ENCODE assay signal across 12 cellular contexts in the genomic region with DNA sequence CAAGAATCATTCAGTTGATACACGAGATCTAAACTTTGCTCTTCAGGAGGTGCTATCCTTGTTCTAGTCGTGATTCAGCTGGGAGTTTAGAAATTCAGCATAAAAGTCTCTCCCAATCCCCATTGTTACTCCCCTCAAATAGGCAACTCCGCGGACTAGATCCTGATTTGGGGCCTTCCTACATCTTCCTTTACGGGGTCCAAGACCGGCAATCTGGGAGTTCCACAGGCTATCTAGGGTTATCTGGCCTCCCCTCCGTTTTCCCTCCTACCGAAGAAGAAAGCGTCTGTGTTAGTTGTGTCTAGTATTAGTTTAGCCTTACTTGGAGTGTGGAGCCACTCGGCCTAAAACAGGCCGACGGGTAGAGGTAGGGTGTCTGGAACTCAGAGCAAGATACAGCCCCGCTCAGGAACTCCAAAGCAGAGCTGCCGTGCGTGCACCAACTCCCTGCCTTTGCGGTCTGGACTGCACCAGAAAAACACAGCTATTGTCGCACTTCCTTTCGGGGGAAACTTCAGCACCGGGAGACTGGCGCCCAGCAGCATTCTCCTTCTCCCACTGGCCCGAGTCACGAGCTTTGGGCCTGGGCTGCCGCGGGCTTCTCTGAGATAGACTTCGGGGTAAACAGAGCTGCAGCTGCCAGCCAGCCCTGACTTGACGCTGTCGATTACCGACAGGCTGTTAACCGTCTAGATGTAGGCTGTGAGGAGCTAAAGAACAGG. TPM values are rescaled to one million over a fixed set of nuclear protein-coding genes. Genes with fewer than 3 reads are reported as not detected.
DNase-seq lines count a peak whose midpoint lies in the region; ATAC-seq and TF ChIP-seq lines count a peak whose summit lies in the region.
"Had no signal": no experiment of that assay in that cellular context is flagged by ENCODE, and none has a peak within 500 bp of the region (broad histone marks: within the 10 kb centered on the region; RNA-seq: fewer than 3 reads in every experiment).

No MANE protein-coding gene starts in this region.

- peak overlapping the region; percentile 84 for H3K4me3 Mint-ChIP-seq in activated naive CD4-positive, alpha-beta T cell treated with anti-CD3 and anti-CD28 coated beads, Interleukin-2, amount 50 U/mL, for 24 hours
- H3K4me3 Mint-ChIP-seq in activated naive CD8-positive, alpha-beta T cell treated with anti-CD3 and anti-CD28 coated beads, Interleukin-2, amount 10 ng/mL, durations not matched to agents 7 days and 5 days, result peak overlapping the region; percentile 80
- peak overlapping the region; percentile 55 to 66 for H3K4me3 Mint-ChIP-seq in stimulated activated naive CD8-positive, alpha-beta T cell treated with anti-CD3 and anti-CD28 coated beads, Interleukin-15, amount 100 ng/mL, for 72 hours

- no peak for ATAC-seq in activated naive CD4-positive, alpha-beta T cell treated with anti-CD3 and anti-CD28 coated beads, Interleukin-2, amount 50 U/mL, for 72 hours
- ATAC-seq in activated naive CD8-positive, alpha-beta T cell treated with anti-CD3 and anti-CD28 coated beads, Interleukin-2, amount 10 ng/mL, durations not matched to agents 7 days and 5 days (ENCODE audit: low read depth), result no peak
- peak; percentile 47 for ATAC-seq in stimulated activated naive CD8-positive, alpha-beta T cell treated with anti-CD3 and anti-CD28 coated beads, Interleukin-15, amount 100 ng/mL, for 72 hours
- no peak for ATAC-seq in GM19463 (IDR thresholded peaks at IDR 0.05; ENCODE audit: unreplicated experiment)
- no peak for ATAC-seq in GM18907 (IDR thresholded peaks at IDR 0.05; ENCODE audit: unreplicated experiment)
- ATAC-seq in GM18505 (IDR thresholded peaks at IDR 0.05; ENCODE audit: unreplicated experiment), result no peak

- H3K27ac Mint-ChIP-seq in activated naive CD4-positive, alpha-beta T cell treated with anti-CD3 and anti-CD28 coated beads, Interleukin-2, amount 50 U/mL, for 24 hours, result no peak overlapping the region
- H3K27ac Mint-ChIP-seq in activated naive CD4-positive, alpha-beta T cell treated with anti-CD3 and anti-CD28 coated beads, Interleukin-2, amount 50 U/mL, for 72 hours, result no peak overlapping the region
- H3K27ac Mint-ChIP-seq in activated naive CD8-positive, alpha-beta T cell treated with anti-CD3 and anti-CD28 coated beads, Interleukin-2, amount 10 ng/mL, durations not matched to agents 7 days and 5 days, result no peak overlapping the region
- no peak overlapping the region for H3K27ac Mint-ChIP-seq in stimulated activated naive CD8-positive, alpha-beta T cell treated with anti-CD3 and anti-CD28 coated beads, Interleukin-15, amount 100 ng/mL, for 72 hours

- H3K4me1 Mint-ChIP-seq in activated naive CD4-positive, alpha-beta T cell treated with anti-CD3 and anti-CD28 coated beads, Interleukin-2, amount 50 U/mL, for 24 hours, result peaks cover 52% of the 10 kb centered on the region
- H3K4me1 Mint-ChIP-seq in activated naive CD8-positive, alpha-beta T cell treated with anti-CD3 and anti-CD28 coated beads, Interleukin-2, amount 10 ng/mL, durations not matched to agents 7 days and 5 days, result peaks cover 30% of the 10 kb centered on the region
- peaks cover 61% of the 10 kb centered on the region for H3K4me1 Mint-ChIP-seq in stimulated activated naive CD8-positive, alpha-beta T cell treated with anti-CD3 and anti-CD28 coated beads, Interleukin-15, amount 100 ng/mL, for 72 hours

- no peak for DNase-seq in activated naive CD4-positive, alpha-beta T cell treated with anti-CD3 and anti-CD28 coated beads, Interleukin-2, amount 50 U/mL, for 72 hours (ENCODE audit: low spot score in 2 of 2)
- DNase-seq in activated naive CD8-positive, alpha-beta T cell treated with anti-CD3 and anti-CD28 coated beads, Interleukin-2, amount 10 ng/mL, durations not matched to agents 7 days and 5 days, result peak; percentile 44
- DNase-seq in left kidney (ENCODE audit: low read depth, low spot score), result peak; percentile 61
- peak in 1 of 2 donors; percentile 27 for DNase-seq in stimulated activated naive CD8-positive, alpha-beta T cell treated with anti-CD3 and anti-CD28 coated beads, Interleukin-15, amount 100 ng/mL, for 72 hours
- DNase-seq: amniotic stem cell; NCI-H2029; stimulated activated CD4-positive, alpha-beta T cell treated with anti-CD3 and anti-CD28 coated beads, Interleukin-4, amount 100 ng/mL, for 1 hour had no signal

- TF ChIP-seq POLR2A in GM18505 (IDR thresholded peaks at IDR 0.05; ENCODE audit: borderline replicate concordance, extremely low read depth, insufficient read depth, insufficient read length), result no peak

- H3K36me3 Mint-ChIP-seq in activated naive CD4-positive, alpha-beta T cell treated with anti-CD3 and anti-CD28 coated beads, Interleukin-2, amount 50 U/mL, for 24 hours, result no peaks in the 10 kb centered on the region
- peaks cover 9 to 13% of the 10 kb centered on the region in 2 donors for H3K36me3 Mint-ChIP-seq in activated naive CD4-positive, alpha-beta T cell treated with anti-CD3 and anti-CD28 coated beads, Interleukin-2, amount 50 U/mL, for 72 hours
- peaks cover 2% of the 10 kb centered on the region for H3K36me3 Mint-ChIP-seq in activated naive CD8-positive, alpha-beta T cell treated with anti-CD3 and anti-CD28 coated beads, Interleukin-2, amount 10 ng/mL, durations not matched to agents 7 days and 5 days

- H3K9me3 Mint-ChIP-seq in activated naive CD4-positive, alpha-beta T cell treated with anti-CD3 and anti-CD28 coated beads, Interleukin-2, amount 50 U/mL, for 24 hours, result no peaks in the 10 kb centered on the region
- no peaks in the 10 kb centered on the region for H3K9me3 Mint-ChIP-seq in activated naive CD4-positive, alpha-beta T cell treated with anti-CD3 and anti-CD28 coated beads, Interleukin-2, amount 50 U/mL, for 72 hours
- peaks cover 9% of the 10 kb centered on the region for H3K9me3 Mint-ChIP-seq in activated naive CD8-positive, alpha-beta T cell treated with anti-CD3 and anti-CD28 coated beads, Interleukin-2, amount 10 ng/mL, durations not matched to agents 7 days and 5 days
- no peaks in the 10 kb centered on the region for H3K9me3 Mint-ChIP-seq in stimulated activated naive CD8-positive, alpha-beta T cell treated with anti-CD3 and anti-CD28 coated beads, Interleukin-15, amount 100 ng/mL, for 72 hours

- H3K27me3 Mint-ChIP-seq in activated naive CD4-positive, alpha-beta T cell treated with anti-CD3 and anti-CD28 coated beads, Interleukin-2, amount 50 U/mL, for 24 hours, result peaks cover 65% of the 10 kb centered on the region
- H3K27me3 Mint-ChIP-seq in activated naive CD8-positive, alpha-beta T cell treated with anti-CD3 and anti-CD28 coated beads, Interleukin-2, amount 10 ng/mL, durations not matched to agents 7 days and 5 days, result peaks cover 87% of the 10 kb centered on the region
- peaks cover 83% of the 10 kb centered on the region for H3K27me3 Mint-ChIP-seq in stimulated activated naive CD8-positive, alpha-beta T cell treated with anti-CD3 and anti-CD28 coated beads, Interleukin-15, amount 100 ng/mL, for 72 hours

- POLR2A ChIA-PET in activated naive CD8-positive, alpha-beta T cell treated with anti-CD3 and anti-CD28 coated beads, Interleukin-2, amount 10 ng/mL, durations not matched to agents 7 days and 5 days (lab: Charles Lee), result no interaction called here

RNA-seq across cellular contexts. Expression of a gene that starts 1.5 kb away (rescaled TPM):
- not detected for total RNA-seq in activated naive CD4-positive, alpha-beta T cell treated with anti-CD3 and anti-CD28 coated beads, Interleukin-2, amount 50 U/mL, for 72 hours
- not detected for total RNA-seq in activated naive CD8-positive, alpha-beta T cell treated with anti-CD3 and anti-CD28 coated beads, Interleukin-2, amount 10 ng/mL, durations not matched to agents 7 days and 5 days
- total RNA-seq: T-helper 2 cell treated with Interferon-gamma antibody and Interleukin-4, amounts not matched to agents 100 ng/mL and 5 ng/mL, for 36 hours had no signal

RNA-seq across cellular contexts. Expression of a gene that starts 20.8 kb away (rescaled TPM):
- not detected for total RNA-seq in activated naive CD4-positive, alpha-beta T cell treated with anti-CD3 and anti-CD28 coated beads, Interleukin-2, amount 50 U/mL, for 72 hours
- total RNA-seq in activated naive CD8-positive, alpha-beta T cell treated with anti-CD3 and anti-CD28 coated beads, Interleukin-2, amount 10 ng/mL, durations not matched to agents 7 days and 5 days, result not detected
- total RNA-seq: T-helper 2 cell treated with Interferon-gamma antibody and Interleukin-4, amounts not matched to agents 100 ng/mL and 5 ng/mL, for 36 hours had no signal

Comparison
In these comparisons a context has a peak if more than half of its experiments do, and no peak if none do; other contexts are left out.
1. DNase-seq: peak in activated naive CD8-positive, alpha-beta T cell treated with anti-CD3 and anti-CD28 coated beads, Interleukin-2, amount 10 ng/mL, durations not matched to agents 7 days and 5 days (single experiment) and left kidney (single experiment); none in activated naive CD4-positive, alpha-beta T cell treated with anti-CD3 and anti-CD28 coated beads, Interleukin-2, amount 50 U/mL, for 72 hours (0 of 2).
2. Peak in every context shown above with its lines, with median percentiles within 50 percentile points of each other: H3K4me3 Mint-ChIP-seq.